21 cellular contexts compared by ENCODE assay signal in genomic region chr3:81214626-81215025, GRCh38.
"Had no signal": no experiment of that assay in that cellular context is flagged by ENCODE, and none has a peak within 500 bp of the region (broad histone marks: within the 10 kb centered on the region; RNA-seq: fewer than 3 reads in every experiment).

No MANE protein-coding gene starts in this region.

- H3K4me3 Mint-ChIP-seq: activated naive CD4-positive, alpha-beta T cell treated with anti-CD3 and anti-CD28 coated beads for 36 hours; activated naive CD8-positive, alpha-beta T cell treated with anti-CD3 and anti-CD28 coated beads, Interleukin-2, amount 50 U/mL, for 24 hours; endodermal cell; memory B cell; natural killer cell had no signal

- H3K4me3 ChIP-seq: dorsolateral prefrontal cortex, prostate gland, stomach, testis had no signal

- H3K9me3 Mint-ChIP-seq: activated naive CD8-positive, alpha-beta T cell treated with anti-CD3 and anti-CD28 coated beads, Interleukin-2, amount 50 U/mL, for 24 hours; activated T-helper 2 cell treated with anti-CD3 and anti-CD28 coated beads, Interferon-gamma antibody, Interleukin-2, Interleukin-4, amounts not matched to agents 10 μg/mL and 5 μg/mL and 100 μg/mL, durations not matched to agents 14 hours and 24 hours and 36 hours; endodermal cell had no signal

- H3K36me3 Mint-ChIP-seq: memory B cell, natural killer cell had no signal

- FAIRE-seq: kidney had no signal

- H3K27ac Mint-ChIP-seq: activated naive CD4-positive, alpha-beta T cell treated with anti-CD3 and anti-CD28 coated beads for 36 hours; activated naive CD8-positive, alpha-beta T cell treated with anti-CD3 and anti-CD28 coated beads, Interleukin-2, amount 50 U/mL, for 24 hours; activated T-helper 2 cell treated with anti-CD3 and anti-CD28 coated beads, Interferon-gamma antibody, Interleukin-2, Interleukin-4, amounts not matched to agents 10 μg/mL and 5 μg/mL and 100 μg/mL, durations not matched to agents 14 hours and 24 hours and 36 hours; endodermal cell; memory B cell; natural killer cell had no signal

- H3K27me3 ChIP-seq: stomach, testis had no signal

- DNase-seq: activated CD4-positive, alpha-beta T cell treated with anti-CD3 and anti-CD28 coated beads, Interleukin-2, amount 50 U/mL, for 4 hours; activated CD4-positive, CD25-positive, alpha-beta regulatory T cell treated with anti-CD3 and anti-CD28 coated beads, Interleukin-2, amount 50 U/mL, for 72 hours; activated naive CD4-positive, alpha-beta T cell treated with anti-CD3 and anti-CD28 coated beads for 36 hours; activated naive CD8-positive, alpha-beta T cell treated with anti-CD3 and anti-CD28 coated beads, Interleukin-2, amount 50 U/mL, for 24 hours; aorta; dorsolateral prefrontal cortex; endodermal cell; hippocampal formation; kidney; left ventricle myocardium superior; natural killer cell; occipital lobe; stimulated activated CD4-positive, alpha-beta T cell treated with anti-CD3 and anti-CD28 coated beads, Interleukin-1b, Interleukin-23, amount 100 ng/mL, for 48 hours; stomach; T-helper 1 cell; T1000; testis had no signal

- ATAC-seq: activated naive CD8-positive, alpha-beta T cell treated with anti-CD3 and anti-CD28 coated beads, Interleukin-2, amount 50 U/mL, for 24 hours; left ventricle myocardium superior; natural killer cell; sciatic nerve had no signal

- H3K36me3 ChIP-seq: prostate gland, stomach had no signal

- H3K27ac ChIP-seq: dorsolateral prefrontal cortex, prostate gland, stomach, testis had no signal

- H3K27me3 Mint-ChIP-seq: activated naive CD8-positive, alpha-beta T cell treated with anti-CD3 and anti-CD28 coated beads, Interleukin-2, amount 50 U/mL, for 24 hours; memory B cell had no signal

- H3K4me1 Mint-ChIP-seq: activated naive CD8-positive, alpha-beta T cell treated with anti-CD3 and anti-CD28 coated beads, Interleukin-2, amount 50 U/mL, for 24 hours; endodermal cell; memory B cell; natural killer cell had no signal

- H3K9me3 ChIP-seq: prostate gland, stomach, testis had no signal

- H3K4me1 ChIP-seq: prostate gland, stomach, testis had no signal
